ENCODE assay signal across 8 cellular contexts in genomic region chr1:12619396-12620141, GRCh38. TPM values are rescaled to one million over a fixed set of nuclear protein-coding genes. Genes with fewer than 3 reads are reported as not detected.
DNase-seq lines count a peak whose midpoint lies in the region; ATAC-seq and TF ChIP-seq lines count a peak whose summit lies in the region.

No MANE protein-coding gene starts in this region.

- peak; percentile 87 for DNase-seq in IMR-90
- DNase-seq in RPMI8226: peak; percentile 87
- peak; percentile 73 for DNase-seq in activated T-helper 2 cell treated with anti-CD3 and anti-CD28 coated beads, Interferon-gamma antibody, Interleukin-2, Interleukin-4, amounts not matched to agents 10 μg/mL and 5 μg/mL and 100 μg/mL, durations not matched to agents 14 hours and 24 hours and 36 hours (ENCODE audit: low spot score)
- DNase-seq in fibroblast of peridontal ligament (ENCODE audit: extremely low read depth): peak; percentile 90
- peak; percentile 76 for DNase-seq in natural killer cell
- peak; percentile 85 for DNase-seq in stimulated activated naive CD8-positive, alpha-beta T cell treated with anti-CD3 and anti-CD28 coated beads, Interleukin-15, Interleukin-2, amounts not matched to agents 100 U/mL and 50 U/mL, for 24 hours

- peak overlapping the region; percentile 51 for H2AK5ac ChIP-seq in IMR-90 (ENCODE audit: low read depth, low read length)

- H4K20me1 ChIP-seq in IMR-90 (ENCODE audit: insufficient read depth, low read length): no peaks in the 10 kb centered on the region

- H4K5ac ChIP-seq in IMR-90 (ENCODE audit: low read depth, low read length): no peak overlapping the region

- TF ChIP-seq RAD21 in IMR-90 (IDR thresholded peaks at IDR 0.05; ENCODE audit: low read length): peak; percentile 99

- H3K18ac ChIP-seq in IMR-90 (ENCODE audit: low read depth, low read length): peak overlapping the region; percentile 22

- H3K23ac ChIP-seq in IMR-90 (ENCODE audit: low read depth, low read length): peak overlapping the region; percentile 66

- H3K4me3 Mint-ChIP-seq in activated T-helper 2 cell treated with anti-CD3 and anti-CD28 coated beads, Interferon-gamma antibody, Interleukin-2, Interleukin-4, amounts not matched to agents 10 μg/mL and 5 μg/mL and 100 μg/mL, durations not matched to agents 14 hours and 24 hours and 36 hours (ENCODE audit: low read depth): peak overlapping the region; percentile 98
- peak overlapping the region; percentile 100 for H3K4me3 Mint-ChIP-seq in natural killer cell

- H2BK120ac ChIP-seq in IMR-90 (ENCODE audit: low read depth, low read length): peak overlapping the region; percentile 72

- peaks cover 3 to 13% of the 10 kb centered on the region in 2 experiments; a peak in 2 of 4 replicates for H3K79me1 ChIP-seq in IMR-90 (ENCODE audit: low read depth in 1 of 2, low read length in 2 of 2)

- H3K4me3 ChIP-seq in IMR-90 (ENCODE audit: insufficient read depth, low read depth, low read length): peak overlapping the region; percentile 5; the same call in 1 of the 2 replicates

- H3K27me3 Mint-ChIP-seq in activated T-helper 2 cell treated with anti-CD3 and anti-CD28 coated beads, Interferon-gamma antibody, Interleukin-2, Interleukin-4, amounts not matched to agents 10 μg/mL and 5 μg/mL and 100 μg/mL, durations not matched to agents 14 hours and 24 hours and 36 hours (ENCODE audit: low read depth): no peaks in the 10 kb centered on the region
- H3K27me3 Mint-ChIP-seq in natural killer cell (ENCODE audit: low read depth in 2 of 2): no peaks in the 10 kb centered on the region

- peak overlapping the region; percentile 80 for H3K4ac ChIP-seq in IMR-90 (ENCODE audit: low read depth, low read length)

- H2BK5ac ChIP-seq in IMR-90 (ENCODE audit: low read depth, low read length, poor library complexity, severe bottlenecking): peak overlapping the region; percentile 64

- dilution Hi-C loops in IMR-90 (cut with HindIII; ENCODE audit: low sequenced_read_pairs, unreplicated experiment): no loop called here

- peak overlapping the region; percentile 92 for H3K27ac Mint-ChIP-seq in activated T-helper 2 cell treated with anti-CD3 and anti-CD28 coated beads, Interferon-gamma antibody, Interleukin-2, Interleukin-4, amounts not matched to agents 10 μg/mL and 5 μg/mL and 100 μg/mL, durations not matched to agents 14 hours and 24 hours and 36 hours
- peak overlapping the region; percentile 96 to 97 for H3K27ac Mint-ChIP-seq in natural killer cell

- in situ Hi-C loops in IMR-90 (cut with MboI; ENCODE audit: low sequenced_read_pairs): loop anchor here (5.0 to 25.0 kb wide), 3 partner anchors 65 to 307 kb away; no protein-coding TSS in a partner anchor

- H3K27ac ChIP-seq in IMR-90 (ENCODE audit: insufficient read depth, low read length): peak overlapping the region; percentile 87

- intact Hi-C loops in IMR-90 (cut with micrococcal nuclease): loop anchor here (1.0 to 5.0 kb wide), 6 partner anchors 39 to 305 kb away; no protein-coding TSS in a partner anchor
- intact Hi-C loops in activated T-helper 2 cell treated with anti-CD3 and anti-CD28 coated beads, Interferon-gamma antibody, Interleukin-2, Interleukin-4, amounts not matched to agents 10 μg/mL and 5 μg/mL and 100 μg/mL, durations not matched to agents 14 hours and 24 hours and 36 hours (cut with micrococcal nuclease): loop anchor here (1.0 to 5.0 kb wide), 13 partner anchors 15 to 712 kb away; no protein-coding TSS in a partner anchor
- intact Hi-C loops in natural killer cell (cut with micrococcal nuclease): loop anchor here (1.0 to 2.0 kb wide), 4 partner anchors 15 to 305 kb away; no protein-coding TSS in a partner anchor

- H3K36me3 Mint-ChIP-seq in activated T-helper 2 cell treated with anti-CD3 and anti-CD28 coated beads, Interferon-gamma antibody, Interleukin-2, Interleukin-4, amounts not matched to agents 10 μg/mL and 5 μg/mL and 100 μg/mL, durations not matched to agents 14 hours and 24 hours and 36 hours (ENCODE audit: low read depth): peaks cover 24% of the 10 kb centered on the region
- no peaks in the 10 kb centered on the region for H3K36me3 Mint-ChIP-seq in natural killer cell

- peak; percentile 99 for TF ChIP-seq CTCF in GM12872 (IDR thresholded peaks at IDR 0.05; ENCODE audit: insufficient read depth, low read depth, low read length)
- peak; percentile 96 for TF ChIP-seq CTCF in IMR-90 (conservative IDR thresholded peaks at IDR 0.05; ENCODE audit: low read depth, low read length)
- TF ChIP-seq CTCF in natural killer cell (IDR thresholded peaks at IDR 0.05): peak; percentile 95

- no peaks in the 10 kb centered on the region for H3K36me3 ChIP-seq in IMR-90 (ENCODE audit: control insufficient read depth, insufficient read depth, low read length)

- 3% methylated on average over 8 of the region's 25 CpGs; no CpG with 5 or more reads in 1 of the 2 experiments for WGBS in IMR-90 (ENCODE audit: extremely low coverage in 2 of 2, insufficient read length in 1 of 2), 2 experiments

- H3K14ac ChIP-seq in IMR-90 (replicated peaks; ENCODE audit: low read depth, low read length): peak overlapping the region; percentile 69

- peak overlapping the region; percentile 28; the same call in 1 of the 2 replicates for H3K9ac ChIP-seq in IMR-90 (ENCODE audit: low read depth, low read length)

- no peaks in the 10 kb centered on the region for H3K27me3 ChIP-seq in IMR-90 (ENCODE audit: control insufficient read depth, insufficient read depth, low read length)

- peak overlapping the region; percentile 63 for H2AK9ac ChIP-seq in IMR-90 (replicated peaks; ENCODE audit: low read depth, low read length, poor library complexity)

- no peak overlapping the region; the same call in 1 of the 2 replicates for H3K56ac ChIP-seq in IMR-90 (ENCODE audit: extremely low read depth, insufficient read depth, low read length)

- peak overlapping the region; percentile 67 for H4K91ac ChIP-seq in IMR-90 (ENCODE audit: insufficient read depth, low read depth, low read length)

- peak overlapping the region; percentile 25; the same call in 2 of the 3 replicates for H2BK15ac ChIP-seq in IMR-90 (ENCODE audit: low read depth, low read length)

- no peaks in the 10 kb centered on the region for H3K9me1 ChIP-seq in IMR-90 (ENCODE audit: insufficient read depth, low read length)

- H3K9me3 Mint-ChIP-seq in activated T-helper 2 cell treated with anti-CD3 and anti-CD28 coated beads, Interferon-gamma antibody, Interleukin-2, Interleukin-4, amounts not matched to agents 10 μg/mL and 5 μg/mL and 100 μg/mL, durations not matched to agents 14 hours and 24 hours and 36 hours: no peaks in the 10 kb centered on the region
- H3K9me3 Mint-ChIP-seq in natural killer cell: no peaks in the 10 kb centered on the region

- BruUV-seq in IMR-90 (replicated peaks; lab: Mats Ljungman, UMichigan): no TSS peak

- H2BK20ac ChIP-seq in IMR-90 (ENCODE audit: low read depth, low read length): peak overlapping the region; percentile 60

- peak overlapping the region; percentile 55 to 90 for H4K8ac ChIP-seq in IMR-90 (ENCODE audit: low read depth in 2 of 2, low read length in 2 of 2)

- ATAC-seq in IMR-90 (ENCODE audit: low read depth) (peak; percentile 72), natural killer cell (peak; percentile 54 to 75 (median 59)), GM19467 (IDR thresholded peaks at IDR 0.05; ENCODE audit: unreplicated experiment) (no peak)
- peak; percentile 37 for ATAC-seq in stimulated activated naive CD8-positive, alpha-beta T cell treated with anti-CD3 and anti-CD28 coated beads, Interleukin-15, Interleukin-2, amounts not matched to agents 100 U/mL and 50 U/mL, for 24 hours

- H3K4me1 Mint-ChIP-seq in activated T-helper 2 cell treated with anti-CD3 and anti-CD28 coated beads, Interferon-gamma antibody, Interleukin-2, Interleukin-4, amounts not matched to agents 10 μg/mL and 5 μg/mL and 100 μg/mL, durations not matched to agents 14 hours and 24 hours and 36 hours (ENCODE audit: low read depth): peaks cover 41% of the 10 kb centered on the region
- H3K4me1 Mint-ChIP-seq in natural killer cell: peaks cover 50 to 61% of the 10 kb centered on the region in 2 donors

- H2AFZ ChIP-seq in IMR-90 (replicated peaks; ENCODE audit: low read length, poor library complexity): peak overlapping the region; percentile 90

- H3K4me2 ChIP-seq in IMR-90 (ENCODE audit: low read depth, low read length): peak overlapping the region; percentile 48

- no peaks in the 10 kb centered on the region for H3K9me3 ChIP-seq in IMR-90 (ENCODE audit: control insufficient read depth, insufficient read depth, low read length)

- CTCF ChIA-PET in IMR-90 (lab: Yijun Ruan, JAX): interaction anchor here (0.5 to 2.4 kb wide), 10 partner anchors 10 to 442 kb away, joined by 3 to 6 read pairs (median 4); no protein-coding TSS in a partner anchor

- TF ChIP-seq POLR2A in IMR-90 (IDR thresholded peaks at IDR 0.05; ENCODE audit: low read depth, low read length): peak; percentile 54; the same call in 1 of the 2 replicates

- POLR2A ChIA-PET in IMR-90 (lab: Charles Lee; ENCODE audit: unreplicated experiment): interaction anchor here (0.7 kb wide), 1 partner anchor 266 kb away, joined by 3 read pairs; no protein-coding TSS in a partner anchor

- peaks cover 21% of the 10 kb centered on the region for H3K4me1 ChIP-seq in IMR-90 (ENCODE audit: control insufficient read depth, insufficient read depth, low read length)

TF ChIP-seq in IMR-90, 13 proteins besides CTCF, POLR2A, EP300 and RAD21:
- TF ChIP-seq CEBPB (IDR thresholded peaks at IDR 0.05; ENCODE audit: low read depth, low read length) (no peak), SMC3 (IDR thresholded peaks at IDR 0.05; ENCODE audit: low read depth, low read length) (peak; percentile 97)

RNA-seq across cellular contexts. Expression of gene DHRS3, which starts 1.6 kb away (rescaled TPM):
- total RNA-seq in IMR-90 (2012; rRNA removed) (11.4 and 14.5 TPM in 2 replicates), natural killer cell (100 to 1,000 TPM; 106 to 175 (median 153) TPM)
- polyA plus RNA-seq in IMR-90 (2012; rRNA removed): 10.2 and 11.2 TPM in 2 replicates
- 9.9 and 24.8 TPM in 2 replicates for polyA plus RNA-seq in IMR-90 (2012; cell fraction: cytosol; rRNA removed)
- 16.2 and 25.0 TPM in 2 replicates for polyA plus RNA-seq in IMR-90 (2012; cell fraction: nucleus; rRNA removed; ENCODE audit: low replicate concordance)
- total RNA-seq in activated T-helper 2 cell treated with anti-CD3 and anti-CD28 coated beads, Interferon-gamma antibody, Interleukin-2, Interleukin-4, amounts not matched to agents 10 μg/mL and 5 μg/mL and 100 μg/mL, durations not matched to agents 14 hours and 24 hours and 36 hours: 93.6 and 95.2 TPM in 2 replicates

RNA-seq across cellular contexts. Expression of gene AADACL4, which starts 24.3 kb away (rescaled TPM):
- total RNA-seq in IMR-90 (2012; rRNA removed) (not detected in 2 replicates), natural killer cell (not detected)
- polyA plus RNA-seq in IMR-90 (2012; rRNA removed): not detected in 2 replicates
- polyA plus RNA-seq in IMR-90 (2012; cell fraction: cytosol; rRNA removed): not detected in 2 replicates
- polyA plus RNA-seq in IMR-90 (2012; cell fraction: nucleus; rRNA removed; ENCODE audit: low replicate concordance): 0.10 TPM in 1 of 2 replicates, not detected in the other
- not detected in 2 replicates for total RNA-seq in activated T-helper 2 cell treated with anti-CD3 and anti-CD28 coated beads, Interferon-gamma antibody, Interleukin-2, Interleukin-4, amounts not matched to agents 10 μg/mL and 5 μg/mL and 100 μg/mL, durations not matched to agents 14 hours and 24 hours and 36 hours
